In genomic region chr6:19538086-19538485, GRCh38 we compare ENCODE assay signal across 13 cellular contexts.
DNase-seq lines count a peak whose midpoint lies in the region; ATAC-seq and TF ChIP-seq lines count a peak whose summit lies in the region.
"Had no signal": no experiment of that assay in that cellular context is flagged by ENCODE, and none has a peak within 500 bp of the region (broad histone marks: within the 10 kb centered on the region; RNA-seq: fewer than 3 reads in every experiment).

No MANE protein-coding gene starts in this region.

- POLR2A ChIA-PET in SK-N-SH (lab: Yijun Ruan, JAX), result no interaction called here

- H3K79me2 ChIP-seq in SK-N-SH (ENCODE audit: insufficient read depth), result no peaks in the 10 kb centered on the region

- WGBS in SK-N-SH (ENCODE audit: low lambda C conversion rate), result 2% methylated on average over 9 of the region's 12 CpGs
- WGBS in upper lobe of left lung, 2 donors, result 58 to 60% methylated on average over 11 to 12 of the region's 12 CpGs

- H3K9ac ChIP-seq in SK-N-SH, result no peak overlapping the region

- H3K36me3 ChIP-seq in SK-N-SH (replicated peaks in 1 of 2; ENCODE audit: control insufficient read depth in 1 of 2, insufficient read depth in 2 of 2, low read length in 1 of 2), result no peaks in the 10 kb centered on the region
- H3K36me3 ChIP-seq in upper lobe of left lung, result no peaks in the 10 kb centered on the region

- TF ChIP-seq CTCF in SK-N-SH (IDR thresholded peaks at IDR 0.05) (no peak), upper lobe of left lung (IDR thresholded peaks at IDR 0.05) (no peak)

- no peak overlapping the region for H3K27ac ChIP-seq in SK-N-SH (ENCODE audit: low read depth in 2 of 2, low read length in 1 of 2)
- no peak overlapping the region for H3K27ac ChIP-seq in upper lobe of left lung
- H3K27ac ChIP-seq: A549 had no signal

- H3F3A ChIP-seq in SK-N-SH (replicated peaks; ENCODE audit: insufficient read depth), result no peaks in the 10 kb centered on the region

- no peaks in the 10 kb centered on the region for H3K27me3 Mint-ChIP-seq in T-helper 2 cell treated with Interferon-gamma antibody and Interleukin-4, amounts not matched to agents 5 μg/mL and 100 μg/mL, for 36 hours (ENCODE audit: low read depth)
- H3K27me3 Mint-ChIP-seq in activated CD8-positive, alpha-beta memory T cell treated with anti-CD3 and anti-CD28 coated beads, Interleukin-2, amount 10 ng/mL, durations not matched to agents 7 days and 5 days, result no peaks in the 10 kb centered on the region
- H3K27me3 Mint-ChIP-seq: T-helper 17 cell had no signal

- H3K4me3 ChIP-seq in SK-N-SH (ENCODE audit: low read depth in 2 of 2, low read length in 1 of 2) (no peak overlapping the region), upper lobe of left lung (no peak overlapping the region)
- H3K4me3 ChIP-seq: A549 had no signal

- no peak overlapping the region for H2AFZ ChIP-seq in SK-N-SH (ENCODE audit: low read depth)

- TF ChIP-seq POLR2A in upper lobe of left lung (IDR thresholded peaks at IDR 0.05), result no peak

- no peak for TF ChIP-seq RAD21 in SK-N-SH (IDR thresholded peaks at IDR 0.05; ENCODE audit: low read length)

- no peaks in the 10 kb centered on the region for H4K20me1 ChIP-seq in SK-N-SH (ENCODE audit: insufficient read depth)

- H3K4me1 Mint-ChIP-seq in T-helper 2 cell treated with Interferon-gamma antibody and Interleukin-4, amounts not matched to agents 5 μg/mL and 100 μg/mL, for 36 hours (ENCODE audit: low read depth), result no peaks in the 10 kb centered on the region
- H3K4me1 Mint-ChIP-seq in activated CD8-positive, alpha-beta memory T cell treated with anti-CD3 and anti-CD28 coated beads, Interleukin-2, amount 10 ng/mL, durations not matched to agents 7 days and 5 days, result no peaks in the 10 kb centered on the region
- H3K4me1 Mint-ChIP-seq: natural killer cell, T-helper 17 cell had no signal

- H3K4me2 ChIP-seq in SK-N-SH, result peak overlapping the region; percentile 16; the same call in 1 of the 2 replicates
- H3K4me2 ChIP-seq: A549 had no signal

- H3K27me3 ChIP-seq in SK-N-SH (ENCODE audit: insufficient read depth) (no peaks in the 10 kb centered on the region), upper lobe of left lung (no peaks in the 10 kb centered on the region)

- no peak overlapping the region for H3K27ac Mint-ChIP-seq in T-helper 2 cell treated with Interferon-gamma antibody and Interleukin-4, amounts not matched to agents 5 μg/mL and 100 μg/mL, for 36 hours
- H3K27ac Mint-ChIP-seq in activated CD8-positive, alpha-beta memory T cell treated with anti-CD3 and anti-CD28 coated beads, Interleukin-2, amount 10 ng/mL, durations not matched to agents 7 days and 5 days, result no peak overlapping the region
- H3K27ac Mint-ChIP-seq: natural killer cell, T-helper 17 cell had no signal

- H3K9me3 ChIP-seq in SK-N-SH (no peaks in the 10 kb centered on the region), upper lobe of left lung (no peaks in the 10 kb centered on the region)
- H3K9me3 ChIP-seq: A549 had no signal

- H3K36me3 Mint-ChIP-seq in T-helper 2 cell treated with Interferon-gamma antibody and Interleukin-4, amounts not matched to agents 5 μg/mL and 100 μg/mL, for 36 hours (ENCODE audit: low read depth), result no peaks in the 10 kb centered on the region
- H3K36me3 Mint-ChIP-seq in activated CD8-positive, alpha-beta memory T cell treated with anti-CD3 and anti-CD28 coated beads, Interleukin-2, amount 10 ng/mL, durations not matched to agents 7 days and 5 days, result no peaks in the 10 kb centered on the region
- H3K36me3 Mint-ChIP-seq: natural killer cell had no signal

- no peak for ATAC-seq in SK-N-SH treated with all-trans-retinoic acid at 6 μM for 48 hours
- ATAC-seq in upper lobe of left lung (ENCODE audit: low FRiP score in 2 of 2), result peak in 1 of 2 donors; percentile 10
- ATAC-seq in activated CD8-positive, alpha-beta memory T cell treated with anti-CD3 and anti-CD28 coated beads, Interleukin-2, amount 10 ng/mL, durations not matched to agents 7 days and 5 days, result no peak
- ATAC-seq: A549, T-helper 17 cell had no signal

- H3K4me3 Mint-ChIP-seq in T-helper 2 cell treated with Interferon-gamma antibody and Interleukin-4, amounts not matched to agents 5 μg/mL and 100 μg/mL, for 36 hours, result no peak overlapping the region
- H3K4me3 Mint-ChIP-seq in activated CD8-positive, alpha-beta memory T cell treated with anti-CD3 and anti-CD28 coated beads, Interleukin-2, amount 10 ng/mL, durations not matched to agents 7 days and 5 days, result no peak overlapping the region
- H3K4me3 Mint-ChIP-seq: natural killer cell, T-helper 17 cell had no signal

- TF ChIP-seq EP300 in SK-N-SH (IDR thresholded peaks at IDR 0.05; ENCODE audit: borderline replicate concordance in 1 of 2, low read depth in 1 of 2, low read length in 1 of 2), result no peak
- no peak for TF ChIP-seq EP300 in upper lobe of left lung (IDR thresholded peaks at IDR 0.05)

- no peaks in the 10 kb centered on the region for H3K4me1 ChIP-seq in SK-N-SH (ENCODE audit: control insufficient read depth in 1 of 2, insufficient read depth in 2 of 2, low read depth in 1 of 2, low read length in 1 of 2)
- no peaks in the 10 kb centered on the region for H3K4me1 ChIP-seq in upper lobe of left lung
- H3K4me1 ChIP-seq: A549 had no signal

- no peak for DNase-seq in SK-N-SH
- peak; percentile 100 for DNase-seq in NCI-H748 (lab: John Stamatoyannopoulos, UW; ENCODE audit: unreplicated experiment)
- DNase-seq in iPS-NIHi11 (ENCODE audit: low spot score), result peak; percentile 19
- DNase-seq in upper lobe of left lung, result peak; percentile 25 to 66
- no peak for DNase-seq in T-helper 2 cell treated with Interferon-gamma antibody and Interleukin-4, amounts not matched to agents 5 μg/mL and 100 μg/mL, for 36 hours (ENCODE audit: low spot score)
- DNase-seq in NK-92 treated with Interleukin-12 subunit alpha and Interleukin-12 subunit beta, amount 100 ng/mL, for 24 hours (lab: John Stamatoyannopoulos, UW), result no peak
- no peak for DNase-seq in activated CD8-positive, alpha-beta memory T cell treated with anti-CD3 and anti-CD28 coated beads, Interleukin-2, amount 10 ng/mL, durations not matched to agents 7 days and 5 days
- DNase-seq: DND-41, natural killer cell, NCI-H524 treated with DMSO at 0.1 percent for 48 hours, T-helper 17 cell had no signal

- CTCF ChIA-PET in SK-N-SH (lab: Yijun Ruan, JAX), result no interaction called here
- CTCF ChIA-PET in activated CD8-positive, alpha-beta memory T cell treated with anti-CD3 and anti-CD28 coated beads, Interleukin-2, amount 10 ng/mL, durations not matched to agents 7 days and 5 days (lab: Charles Lee), result no interaction called here

- H3K9me2 ChIP-seq in SK-N-SH, result no peaks in the 10 kb centered on the region

- H3K9me3 Mint-ChIP-seq in T-helper 2 cell treated with Interferon-gamma antibody and Interleukin-4, amounts not matched to agents 5 μg/mL and 100 μg/mL, for 36 hours, result peaks cover 6% of the 10 kb centered on the region
- H3K9me3 Mint-ChIP-seq in activated CD8-positive, alpha-beta memory T cell treated with anti-CD3 and anti-CD28 coated beads, Interleukin-2, amount 10 ng/mL, durations not matched to agents 7 days and 5 days (ENCODE audit: low read depth), result peaks cover 6% of the 10 kb centered on the region

TF ChIP-seq in SK-N-SH, 30 proteins besides CTCF, POLR2A, EP300 and RAD21:
- TF ChIP-seq USF1 (IDR thresholded peaks at IDR 0.05; ENCODE audit: borderline replicate concordance, low read depth) (no peak), IRF3 (IDR thresholded peaks at IDR 0.05; ENCODE audit: low read depth, low read length) (no peak)

TF ChIP-seq in SK-N-SH treated with all-trans-retinoic acid at 6 μM for 48 hours, 23 proteins besides CTCF, POLR2A, EP300 and RAD21 (continues in another document):
- TF ChIP-seq TOX (CRISPR knock-in tag; IDR thresholded peaks at IDR 0.05; ENCODE audit: borderline replicate concordance), result no peak
- TF ChIP-seq ZNF8 (CRISPR knock-in tag; IDR thresholded peaks at IDR 0.05), result no peak
- no peak for TF ChIP-seq PATZ1 (CRISPR knock-in tag; IDR thresholded peaks at IDR 0.05; ENCODE audit: borderline replicate concordance)
- no peak for TF ChIP-seq BACH2 (CRISPR knock-in tag; IDR thresholded peaks at IDR 0.05; ENCODE audit: borderline replicate concordance)
- TF ChIP-seq TSHZ2 (CRISPR knock-in tag; IDR thresholded peaks at IDR 0.05), result no peak
- no peak for TF ChIP-seq GLIS3 (CRISPR knock-in tag; IDR thresholded peaks at IDR 0.05)

Comparison
In these comparisons a context has a peak if more than half of its experiments do, and no peak if none do; other contexts are left out.
1. DNase-seq: peak in NCI-H748 (single experiment), iPS-NIHi11 (single experiment) and upper lobe of left lung (2 of 2); none in SK-N-SH (single experiment), T-helper 2 cell treated with Interferon-gamma antibody and Interleukin-4, amounts not matched to agents 5 μg/mL and 100 μg/mL, for 36 hours (single experiment), NK-92 treated with Interleukin-12 subunit alpha and Interleukin-12 subunit beta, amount 100 ng/mL, for 24 hours (single experiment) and activated CD8-positive, alpha-beta memory T cell treated with anti-CD3 and anti-CD28 coated beads, Interleukin-2, amount 10 ng/mL, durations not matched to agents 7 days and 5 days (single experiment).